In genomic region chrX:17154001-17154400, GRCh38 we compare ENCODE assay signal across 22 cellular contexts.
DNase-seq lines count a peak whose midpoint lies in the region; ATAC-seq and TF ChIP-seq lines count a peak whose summit lies in the region.
"Had no signal": no experiment of that assay in that cellular context is flagged by ENCODE, and none has a peak within 500 bp of the region (broad histone marks: within the 10 kb centered on the region; RNA-seq: fewer than 3 reads in every experiment).

No MANE protein-coding gene starts in this region.

- H3K4me3 ChIP-seq in PC-3 (ENCODE audit: low read length) (no peak overlapping the region), astrocyte of the spinal cord (ENCODE audit: low read depth, low read length) (no peak overlapping the region)
- H3K4me3 ChIP-seq: GM23338, HAP-1, SJSA1 had no signal

- POLR2A ChIA-PET in PC-3 (lab: Charles Lee; ENCODE audit: unreplicated experiment): no interaction called here

- no peaks in the 10 kb centered on the region for H3K9me2 ChIP-seq in PC-3 (replicated peaks; ENCODE audit: low read length)

- ATAC-seq in PC-3: no peak
- no peak for ATAC-seq in activated naive CD8-positive, alpha-beta T cell treated with anti-CD3 and anti-CD28 coated beads, Interleukin-2, amount 50 U/mL, for 24 hours
- ATAC-seq: GM23338, Right ventricle myocardium inferior had no signal

- CTCF ChIA-PET in PC-3 (lab: Charles Lee): no interaction called here

- in situ Hi-C loops in astrocyte of the spinal cord (cut with HindIII; ENCODE audit: low sequenced_read_pairs): no loop called here

- H4K20me1 ChIP-seq in PC-3 (ENCODE audit: low read length): no peaks in the 10 kb centered on the region

- TF ChIP-seq CTCF in PC-3 (conservative IDR thresholded peaks at IDR 0.05; ENCODE audit: low read depth, low read length) (no peak), astrocyte of the spinal cord (IDR thresholded peaks at IDR 0.05; ENCODE audit: low read depth, low read length) (no peak)

- no TSS peak for BruUV-seq in PC-3 (replicated peaks; lab: Mats Ljungman, UMichigan)

- H2AFZ ChIP-seq in PC-3 (ENCODE audit: low read length): no peak overlapping the region
- H2AFZ ChIP-seq: GM23338 had no signal

- no peaks in the 10 kb centered on the region for H3K4me1 Mint-ChIP-seq in activated naive CD8-positive, alpha-beta T cell treated with anti-CD3 and anti-CD28 coated beads, Interleukin-2, amount 50 U/mL, for 24 hours

- H3K27me3 ChIP-seq in PC-3 (ENCODE audit: low read length): no peaks in the 10 kb centered on the region
- H3K27me3 ChIP-seq: BE2C, SJSA1 had no signal

- H3K36me3 Mint-ChIP-seq in activated naive CD8-positive, alpha-beta T cell treated with anti-CD3 and anti-CD28 coated beads, Interleukin-2, amount 50 U/mL, for 24 hours (ENCODE audit: low read depth): no peaks in the 10 kb centered on the region

- no peaks in the 10 kb centered on the region for H3K9me3 ChIP-seq in PC-3 (ENCODE audit: low read length)
- H3K9me3 ChIP-seq: BE2C, HAP-1, SJSA1 had no signal

- no peaks in the 10 kb centered on the region for H3K36me3 ChIP-seq in PC-3 (ENCODE audit: low read depth, low read length)
- H3K36me3 ChIP-seq: BE2C, HAP-1, SJSA1 had no signal

- H3K9me3 Mint-ChIP-seq in activated naive CD8-positive, alpha-beta T cell treated with anti-CD3 and anti-CD28 coated beads, Interleukin-2, amount 50 U/mL, for 24 hours: no peaks in the 10 kb centered on the region
- H3K9me3 Mint-ChIP-seq: GM23338 had no signal

- no peaks in the 10 kb centered on the region for H3K27me3 Mint-ChIP-seq in activated naive CD8-positive, alpha-beta T cell treated with anti-CD3 and anti-CD28 coated beads, Interleukin-2, amount 50 U/mL, for 24 hours

- no peak overlapping the region for H3K27ac Mint-ChIP-seq in activated naive CD8-positive, alpha-beta T cell treated with anti-CD3 and anti-CD28 coated beads, Interleukin-2, amount 50 U/mL, for 24 hours
- H3K27ac Mint-ChIP-seq: GM23338 had no signal

- H3K27ac ChIP-seq in PC-3 (ENCODE audit: low read length): no peak overlapping the region
- H3K27ac ChIP-seq: KMS-11, SJSA1 had no signal

- H3K79me2 ChIP-seq in PC-3 (ENCODE audit: low read length): no peaks in the 10 kb centered on the region

- H3K4me3 Mint-ChIP-seq in activated naive CD8-positive, alpha-beta T cell treated with anti-CD3 and anti-CD28 coated beads, Interleukin-2, amount 50 U/mL, for 24 hours: no peak overlapping the region
- H3K4me3 Mint-ChIP-seq: GM23338 had no signal

- peaks cover 3% of the 10 kb centered on the region; the same call in 1 of the 2 replicates for H3K4me1 ChIP-seq in PC-3 (ENCODE audit: insufficient read depth, low read length)
- H3K4me1 ChIP-seq: BE2C, HAP-1, SJSA1 had no signal

- intact Hi-C loops in PC-3 (cut with micrococcal nuclease): no loop called here

- H3K4me2 ChIP-seq in PC-3 (ENCODE audit: low read length): no peak overlapping the region
- H3K4me2 ChIP-seq: GM23338, KMS-11 had no signal

- H3K9ac ChIP-seq in PC-3 (ENCODE audit: low read length): no peak overlapping the region
- H3K9ac ChIP-seq: KMS-11 had no signal

- no peaks in the 10 kb centered on the region for H3F3A ChIP-seq in PC-3 (ENCODE audit: low read length, unreplicated experiment)

- peak; percentile 55 for DNase-seq in PC-3
- DNase-seq in astrocyte of the spinal cord (ENCODE audit: low read depth, low spot score): peak; percentile 47
- peak; percentile 3 for DNase-seq in fibroblast of peridontal ligament (ENCODE audit: extremely low read depth)
- peak; percentile 43 for DNase-seq in stromal cell of bone marrow (ENCODE audit: low read depth)
- no peak for DNase-seq in NK-92 treated with Interleukin-12 subunit alpha and Interleukin-12 subunit beta, amount 100 ng/mL, for 24 hours (lab: John Stamatoyannopoulos, UW)
- no peak for DNase-seq in activated naive CD8-positive, alpha-beta T cell treated with anti-CD3 and anti-CD28 coated beads, Interleukin-2, amount 50 U/mL, for 24 hours
- DNase-seq in activated CD4-positive, alpha-beta T cell treated with anti-CD3 and anti-CD28 coated beads for 48 hours: no peak
- DNase-seq: BE2C, DMS79, IMR-90, MV-4-11, NCI-H1694, NCI-H2081, NCI-H2171, NCI-H345, NCI-H524 treated with DMSO at 0.1 percent for 48 hours, NCI-H82 had no signal

Comparison
In these comparisons a context has a peak if more than half of its experiments do, and no peak if none do; other contexts are left out.
1. DNase-seq: peak in PC-3 (single experiment), astrocyte of the spinal cord (single experiment), fibroblast of peridontal ligament (single experiment) and stromal cell of bone marrow (single experiment); none in NK-92 treated with Interleukin-12 subunit alpha and Interleukin-12 subunit beta, amount 100 ng/mL, for 24 hours (single experiment), activated naive CD8-positive, alpha-beta T cell treated with anti-CD3 and anti-CD28 coated beads, Interleukin-2, amount 50 U/mL, for 24 hours (single experiment) and activated CD4-positive, alpha-beta T cell treated with anti-CD3 and anti-CD28 coated beads for 48 hours (single experiment).